ENCODE assay signal across 17 cellular contexts in genomic region chr14:103930051-103930604, GRCh38.
"Had no signal": no experiment of that assay in that cellular context is flagged by ENCODE, and none has a peak within 500 bp of the region (broad histone marks: within the 10 kb centered on the region; RNA-seq: fewer than 3 reads in every experiment).

No MANE protein-coding gene starts in this region.

- H3K4me3 Mint-ChIP-seq: activated CD4-positive, alpha-beta memory T cell treated with anti-CD3 and anti-CD28 coated beads, Interleukin-2, amount 10 ng/mL, durations not matched to agents 7 days and 5 days; activated naive CD8-positive, alpha-beta T cell; activated T-cell treated with anti-CD3 and anti-CD28 coated beads, Interleukin-2, amount 50 U/mL, for 4 hours; nephron; stimulated activated naive CD8-positive, alpha-beta T cell treated with anti-CD3 and anti-CD28 coated beads, Interleukin-15, amount 100 ng/mL, for 72 hours; WTC11 had no signal

- H3K36me3 Mint-ChIP-seq: activated naive CD8-positive, alpha-beta T cell; WTC11 had no signal

- H3K9me3 Mint-ChIP-seq: activated CD4-positive, alpha-beta memory T cell treated with anti-CD3 and anti-CD28 coated beads, Interleukin-2, amount 10 ng/mL, durations not matched to agents 7 days and 5 days; activated T-cell treated with anti-CD3 and anti-CD28 coated beads, Interleukin-2, amount 50 U/mL, for 4 hours; stimulated activated naive CD8-positive, alpha-beta T cell treated with anti-CD3 and anti-CD28 coated beads, Interleukin-15, amount 100 ng/mL, for 72 hours; WTC11 had no signal

- H3K4me1 Mint-ChIP-seq: activated CD4-positive, alpha-beta memory T cell treated with anti-CD3 and anti-CD28 coated beads, Interleukin-2, amount 10 ng/mL, durations not matched to agents 7 days and 5 days; nephron; WTC11 had no signal

- H3K27ac Mint-ChIP-seq: activated CD4-positive, alpha-beta memory T cell treated with anti-CD3 and anti-CD28 coated beads, Interleukin-2, amount 10 ng/mL, durations not matched to agents 7 days and 5 days; activated naive CD8-positive, alpha-beta T cell; nephron; stimulated activated naive CD8-positive, alpha-beta T cell treated with anti-CD3 and anti-CD28 coated beads, Interleukin-15, amount 100 ng/mL, for 72 hours; WTC11 had no signal

- DNase-seq: activated CD4-positive, alpha-beta memory T cell treated with anti-CD3 and anti-CD28 coated beads, Interleukin-2, amount 10 ng/mL, durations not matched to agents 7 days and 5 days; activated CD4-positive, alpha-beta T cell treated with anti-CD3 and anti-CD28 coated beads for 4 hours; activated effector memory CD4-positive, alpha-beta T cell treated with anti-CD3 and anti-CD28 coated beads, Interleukin-2, amount 50 U/mL, for 16 hours; activated T-cell treated with anti-CD3 and anti-CD28 coated beads, Interleukin-2, amount 50 U/mL, for 4 hours; amniotic stem cell; central memory CD4-positive, alpha-beta T cell; effector memory CD4-positive, alpha-beta T cell; foreskin melanocyte; left ventricle myocardium superior; mesendoderm; stimulated activated naive CD8-positive, alpha-beta T cell treated with anti-CD3 and anti-CD28 coated beads, Interleukin-15, amount 100 ng/mL, for 72 hours; T-helper 2 cell; testis; upper lobe of right lung had no signal
